In genomic region chr12:47758834-47759690, GRCh38 we compare ENCODE assay signal across 8 cellular contexts. TPM values are rescaled to one million over a fixed set of nuclear protein-coding genes. Genes with fewer than 3 reads are reported as not detected.
A peak's percentile ranks its signal among the peaks of the same experiment; 100 is the strongest.
DNase-seq lines count a peak whose midpoint lies in the region; ATAC-seq and TF ChIP-seq lines count a peak whose summit lies in the region.

TSS of gene RAPGEF3 (minus strand) at chr12:47758880. CDS start at chr12:47758556, 324 bp downstream.

- no peak within 1 kb of the TSS for H3K27ac ChIP-seq in HUES64 (ENCODE audit: low read depth, low read length)
- H3K27ac ChIP-seq in RWPE1 = peak within 1 kb of the TSS; percentile 80
- H3K27ac ChIP-seq in gastroesophageal sphincter = peak within 1 kb of the TSS in 3 of 4 donors; percentile 76 to 80 (median 76)
- H3K27ac ChIP-seq in neuronal stem cell (replicated peaks; ENCODE audit: low read length) = no peak within 1 kb of the TSS
- H3K27ac ChIP-seq in temporal lobe (ENCODE audit: low read depth, low read length) = peak within 1 kb of the TSS; percentile 97

- peak within 1 kb of the TSS; percentile 96 for H3K18ac ChIP-seq in neuronal stem cell (ENCODE audit: low read length)

- peak within 1 kb of the TSS; percentile 93 for H3K4me2 ChIP-seq in neuronal stem cell (ENCODE audit: insufficient read depth, low read length, poor library complexity, severe bottlenecking)

- peak within 1 kb of the TSS; percentile 98 for H2AFZ ChIP-seq in neuronal stem cell (ENCODE audit: low read length)

- H3K4me3 ChIP-seq in HUES64 (ENCODE audit: low read length) = peak within 1 kb of the TSS; percentile 57
- H3K4me3 ChIP-seq in gastroesophageal sphincter = peak within 1 kb of the TSS; percentile 38 to 72
- peak within 1 kb of the TSS; percentile 25 to 70 for H3K4me3 ChIP-seq in neuronal stem cell (ENCODE audit: low read length in 2 of 2)

- H3K4me3 Mint-ChIP-seq in activated naive CD4-positive, alpha-beta T cell treated with anti-CD3 and anti-CD28 coated beads, Interleukin-2, amount 10 ng/mL, durations not matched to agents 7 days and 5 days = peak within 1 kb of the TSS; percentile 69

- H3K4ac ChIP-seq in neuronal stem cell (ENCODE audit: low read length) = peak within 1 kb of the TSS; percentile 53

- no peak within 1 kb of the TSS for H4K8ac ChIP-seq in neuronal stem cell (ENCODE audit: low read depth, low read length)

- peaks cover 74% of the 10 kb centered on the region for H3K27me3 Mint-ChIP-seq in activated naive CD4-positive, alpha-beta T cell treated with anti-CD3 and anti-CD28 coated beads, Interleukin-2, amount 10 ng/mL, durations not matched to agents 7 days and 5 days

- ATAC-seq in GM19463 (IDR thresholded peaks at IDR 0.05; ENCODE audit: unreplicated experiment) (peak; percentile 47), gastroesophageal sphincter (peak; percentile 93)

- peak; percentile 62 for DNase-seq in COLO829 (ENCODE audit: low spot score)
- DNase-seq in RWPE1 (ENCODE audit: low spot score) = peak; percentile 93
- peak; percentile 82 for DNase-seq in activated naive CD4-positive, alpha-beta T cell treated with anti-CD3 and anti-CD28 coated beads, Interleukin-2, amount 10 ng/mL, durations not matched to agents 7 days and 5 days
- peak; percentile 63 for DNase-seq in neuronal stem cell (ENCODE audit: low spot score)

- peak within 1 kb of the TSS; percentile 50 for H4K91ac ChIP-seq in neuronal stem cell (ENCODE audit: low read depth, low read length, poor library complexity)

- H3K27me3 ChIP-seq in HUES64 (ENCODE audit: insufficient read depth, low read length) = 0 out of 2 replicates have a peak, but pooled peaks cover 4% of the 10 kb centered on the region
- H3K27me3 ChIP-seq in gastroesophageal sphincter = no peaks in the 10 kb centered on the region
- peaks cover 0 to 5% (median 0%) of the 10 kb centered on the region in 3 experiments for H3K27me3 ChIP-seq in neuronal stem cell (ENCODE audit: control insufficient read depth in 3 of 3, insufficient read depth in 3 of 3, low read depth in 1 of 3, low read length in 3 of 3)

- H3K4me1 Mint-ChIP-seq in activated naive CD4-positive, alpha-beta T cell treated with anti-CD3 and anti-CD28 coated beads, Interleukin-2, amount 10 ng/mL, durations not matched to agents 7 days and 5 days = peaks cover 22% of the 10 kb centered on the region

- H3K79me1 ChIP-seq in neuronal stem cell (ENCODE audit: low read depth, low read length) = no peaks in the 10 kb centered on the region

- H2BK120ac ChIP-seq in neuronal stem cell (ENCODE audit: low read depth, low read length) = no peak within 1 kb of the TSS

- no peaks in the 10 kb centered on the region for H3K9me3 Mint-ChIP-seq in activated naive CD4-positive, alpha-beta T cell treated with anti-CD3 and anti-CD28 coated beads, Interleukin-2, amount 10 ng/mL, durations not matched to agents 7 days and 5 days

- H2BK12ac ChIP-seq in neuronal stem cell (ENCODE audit: low read length) = peak within 1 kb of the TSS; percentile 85

- no peaks in the 10 kb centered on the region for H3K36me3 Mint-ChIP-seq in activated naive CD4-positive, alpha-beta T cell treated with anti-CD3 and anti-CD28 coated beads, Interleukin-2, amount 10 ng/mL, durations not matched to agents 7 days and 5 days

- no peak for TF ChIP-seq EP300 in gastroesophageal sphincter (IDR thresholded peaks at IDR 0.05)

- H3K23ac ChIP-seq in neuronal stem cell (ENCODE audit: low read depth, low read length, poor library complexity) = peak within 1 kb of the TSS; percentile 70

- peak; percentile 70 for TF ChIP-seq CTCF in RWPE1 (conservative IDR thresholded peaks at IDR 0.05; ENCODE audit: low read depth)
- TF ChIP-seq CTCF in gastroesophageal sphincter (IDR thresholded peaks at IDR 0.05) = peak in 3 of 4 experiments; percentile 53 to 85 (median 77)

- TF ChIP-seq POLR2A in gastroesophageal sphincter (IDR thresholded peaks at IDR 0.05) = peak in 1 of 2 donors; percentile 6

- H3K27ac Mint-ChIP-seq in activated naive CD4-positive, alpha-beta T cell treated with anti-CD3 and anti-CD28 coated beads, Interleukin-2, amount 10 ng/mL, durations not matched to agents 7 days and 5 days = no peak within 1 kb of the TSS

- peak within 1 kb of the TSS; percentile 78 for H2AK5ac ChIP-seq in neuronal stem cell (ENCODE audit: low read depth, low read length)

- H3K4me1 ChIP-seq in HUES64 (ENCODE audit: insufficient read depth, low read length) = peaks cover 13% of the 10 kb centered on the region
- H3K4me1 ChIP-seq in gastroesophageal sphincter = peaks cover 0 to 50% (median 12%) of the 10 kb centered on the region in 3 donors
- peaks cover 17 to 22% of the 10 kb centered on the region in 2 donors for H3K4me1 ChIP-seq in neuronal stem cell (ENCODE audit: control insufficient read depth in 2 of 2, insufficient read depth in 1 of 2, low read depth in 1 of 2, low read length in 2 of 2)

- CTCF ChIA-PET in RWPE1 (lab: Yijun Ruan, JAX) = interaction anchor here (0.6 to 6.7 kb wide), 10 partner anchors 8 to 1488 kb away, joined by 3 to 48 read pairs (median 4); partner anchors contain the start of gene SLC48A1
- CTCF ChIA-PET in activated naive CD4-positive, alpha-beta T cell treated with anti-CD3 and anti-CD28 coated beads, Interleukin-2, amount 10 ng/mL, durations not matched to agents 7 days and 5 days (lab: Charles Lee) = interaction anchor here (0.8 to 11.1 kb wide), 11 partner anchors 9 to 81 kb away, joined by 3 to 207 read pairs (median 4); partner anchors contain the start of gene SLC48A1

- H3K36me3 ChIP-seq in HUES64 (ENCODE audit: insufficient read depth, low read length) (no peaks in the 10 kb centered on the region), gastroesophageal sphincter (no peaks in the 10 kb centered on the region), neuronal stem cell (replicated peaks in 1 of 2; ENCODE audit: control insufficient read depth in 2 of 2, insufficient read depth in 2 of 2, low read length in 2 of 2) (no peaks in the 10 kb centered on the region)

- peak within 1 kb of the TSS; percentile 26 for H2BK5ac ChIP-seq in neuronal stem cell (ENCODE audit: low read length)

- 7% methylated on average over 55 of the region's 57 CpGs for WGBS in HUES64
- WGBS in gastroesophageal sphincter (ENCODE audit: low coverage in 1 of 2), 2 donors = 0% methylated on average over 8 of the region's 57 CpGs; no CpG with 5 or more reads in 1 of the 2 donors
- WGBS in neuronal stem cell (ENCODE audit: extremely low coverage in 2 of 2, insufficient read length in 2 of 2, insufficient replicate concordance in 1 of 2), 2 donors = no CpG with 5 or more reads among the region's 57 CpGs

- H3K9me3 ChIP-seq in HUES64 (ENCODE audit: insufficient read depth, low read depth, low read length) (no peaks in the 10 kb centered on the region), gastroesophageal sphincter (no peaks in the 10 kb centered on the region), neuronal stem cell (replicated peaks in 1 of 2; ENCODE audit: control insufficient read depth in 2 of 2, insufficient read depth in 1 of 2, low read depth in 1 of 2, low read length in 2 of 2) (no peaks in the 10 kb centered on the region)

- POLR2A ChIA-PET in RWPE1 (lab: Yijun Ruan, JAX; ENCODE audit: low non-redundant PET) = interaction anchor here (0.7 kb wide), 1 partner anchor 509 kb away, joined by 6 read pairs; no protein-coding TSS in a partner anchor

- peak within 1 kb of the TSS; percentile 77 for H3K14ac ChIP-seq in neuronal stem cell (ENCODE audit: low read length)

- H2BK15ac ChIP-seq in neuronal stem cell (ENCODE audit: low read length) = peak within 1 kb of the TSS; percentile 90

- peak within 1 kb of the TSS; percentile 29; the same call in 1 of the 2 replicates for H3K9ac ChIP-seq in HUES64 (ENCODE audit: low read depth, low read length)
- H3K9ac ChIP-seq in neuronal stem cell (ENCODE audit: low read depth, low read length, poor library complexity) = peak within 1 kb of the TSS; percentile 79

RNA-seq across cellular contexts. Expression of gene RAPGEF3, which starts in this region (rescaled TPM):
- 3.1 TPM for polyA plus RNA-seq in HUES64 (2013, experiment 1 of 2)
- polyA plus RNA-seq in HUES64 (2013, experiment 2 of 2) = 4.4 TPM
- total RNA-seq in gastroesophageal sphincter (10 to 100 TPM; 19.3 to 56.8 (median 25.5) TPM), temporal lobe (6.9 TPM)
- 1.3 TPM for polyA plus RNA-seq in neuronal stem cell (2013, experiment 1 of 2)
- 1.1 TPM for polyA plus RNA-seq in neuronal stem cell (2013, experiment 2 of 2)

Comparison
In these comparisons a context has a peak if more than half of its experiments do, and no peak if none do; other contexts are left out.
1. H3K27ac ChIP-seq: peak in RWPE1 (single experiment), gastroesophageal sphincter (3 of 4) and temporal lobe (single experiment); none in HUES64 (single experiment) and neuronal stem cell (single experiment).
2. Peak in every context shown above with its lines, with median percentiles within 50 percentile points of each other: DNase-seq and H3K4me3 ChIP-seq.